Comparison of ENCODE assay signal across 15 cellular contexts in the genomic region with DNA sequence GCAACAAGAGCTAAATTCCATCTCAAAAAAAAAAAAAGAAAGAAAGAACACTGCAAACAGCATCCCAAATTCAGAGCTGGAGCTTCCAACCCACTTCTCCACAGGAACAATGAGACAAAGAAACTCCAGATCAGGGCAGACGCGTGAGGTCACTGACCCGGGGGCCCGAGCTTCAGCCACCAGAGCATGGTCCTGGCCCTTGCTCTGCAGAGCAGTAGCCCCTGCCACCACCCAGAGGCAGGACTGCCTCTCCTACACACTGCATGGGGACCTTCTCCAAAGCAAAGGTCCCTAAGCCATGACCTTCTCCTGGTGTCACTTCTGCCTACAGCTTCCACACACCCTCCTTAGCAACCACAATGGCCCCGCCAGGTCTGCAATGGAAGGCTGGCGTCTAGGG. TPM values are rescaled to one million over a fixed set of nuclear protein-coding genes. Genes with fewer than 3 reads are reported as not detected.
DNase-seq lines count a peak whose midpoint lies in the region; ATAC-seq, FAIRE-seq and TF ChIP-seq lines count a peak whose summit lies in the region.
"Had no signal": no experiment of that assay in that cellular context is flagged by ENCODE, and none has a peak within 500 bp of the region (broad histone marks: within the 10 kb centered on the region; RNA-seq: fewer than 3 reads in every experiment).

No MANE protein-coding gene starts in this region.

- TF ChIP-seq POLR2A in HepG2 (IDR thresholded peaks at IDR 0.05; ENCODE audit: insufficient read depth in 1 of 2, low read depth in 2 of 2, low read length in 2 of 2) (no peak), right lobe of liver (IDR thresholded peaks at IDR 0.05) (no peak), gastroesophageal sphincter (IDR thresholded peaks at IDR 0.05) (no peak), uterus (IDR thresholded peaks at IDR 0.05) (no peak)

- peaks cover 27% of the 10 kb centered on the region for H3K4me1 ChIP-seq in HepG2 (ENCODE audit: insufficient read depth, low read length)
- H3K4me1 ChIP-seq in right lobe of liver = peaks cover 0 to 13% (median 3%) of the 10 kb centered on the region in 4 donors
- H3K4me1 ChIP-seq in gastroesophageal sphincter = peaks cover 0 to 88% (median 29%) of the 10 kb centered on the region in 3 donors
- H3K4me1 ChIP-seq in neuronal stem cell (ENCODE audit: control insufficient read depth in 2 of 2, insufficient read depth in 1 of 2, low read depth in 1 of 2, low read length in 2 of 2) = peaks cover 63 to 73% of the 10 kb centered on the region in 2 donors
- peaks cover 13 to 34% of the 10 kb centered on the region in 2 donors for H3K4me1 ChIP-seq in uterus

- peak; percentile 11; the same call in 2 of the 3 replicates for ATAC-seq in HepG2
- ATAC-seq in right lobe of liver = no peak
- no peak for ATAC-seq in gastroesophageal sphincter
- ATAC-seq in HG02973 (IDR thresholded peaks at IDR 0.05; ENCODE audit: unreplicated experiment) = no peak
- no peak for ATAC-seq in GM19023 (IDR thresholded peaks at IDR 0.05; ENCODE audit: unreplicated experiment)

- no peak overlapping the region for H3K4me2 ChIP-seq in HepG2 (ENCODE audit: low read depth, low read length)
- H3K4me2 ChIP-seq in neuronal stem cell (ENCODE audit: insufficient read depth, low read length, poor library complexity, severe bottlenecking) = peak overlapping the region; percentile 35
- H3K4me2 ChIP-seq: KMS-11 had no signal

- H3K27ac ChIP-seq in HepG2 (ENCODE audit: extremely low read length, insufficient read depth, low read length) (no peak overlapping the region), right lobe of liver (no peak overlapping the region), gastroesophageal sphincter (peak overlapping the region in 3 of 4 donors; percentile 80 to 89 (median 82)), neuronal stem cell (replicated peaks; ENCODE audit: low read length) (peak overlapping the region; percentile 79), uterus (peak overlapping the region; percentile 64 to 85)
- H3K27ac ChIP-seq: C4-2B, KMS-11 had no signal

- peaks cover 8% of the 10 kb centered on the region for H3K79me1 ChIP-seq in neuronal stem cell (ENCODE audit: low read depth, low read length)

- peak overlapping the region; percentile 80 for H2BK12ac ChIP-seq in neuronal stem cell (ENCODE audit: low read length)

- no peak overlapping the region for H3K14ac ChIP-seq in neuronal stem cell (ENCODE audit: low read length)

- no peak overlapping the region for H2AFZ ChIP-seq in HepG2 (ENCODE audit: low read length)
- no peak overlapping the region for H2AFZ ChIP-seq in neuronal stem cell (ENCODE audit: low read length)

- peak overlapping the region; percentile 84 for H3K18ac ChIP-seq in neuronal stem cell (ENCODE audit: low read length)

- H4K91ac ChIP-seq in neuronal stem cell (ENCODE audit: low read depth, low read length, poor library complexity) = no peak overlapping the region

- CTCF ChIA-PET in HepG2 (lab: Yijun Ruan, JAX; ENCODE audit: low intra/inter-chr PET ratio, low total read pairs) = no interaction called here

- H3K9ac ChIP-seq in HepG2 (ENCODE audit: insufficient read depth, low read depth, low read length) (no peak overlapping the region), neuronal stem cell (ENCODE audit: low read depth, low read length, poor library complexity) (no peak overlapping the region)
- H3K9ac ChIP-seq: KMS-11 had no signal

- H3K4me3 ChIP-seq in HepG2 (replicated peaks in 1 of 3; ENCODE audit: insufficient read depth in 1 of 3, low read depth in 2 of 3, low read length in 3 of 3) (no peak overlapping the region), right lobe of liver (no peak overlapping the region), gastroesophageal sphincter (no peak overlapping the region), neuronal stem cell (ENCODE audit: low read length in 2 of 2) (no peak overlapping the region), uterus (no peak overlapping the region)

- H3K27me3 ChIP-seq in HepG2 (ENCODE audit: control insufficient read depth in 1 of 2, insufficient read depth in 2 of 2, low read length in 2 of 2) = no peaks in the 10 kb centered on the region
- H3K27me3 ChIP-seq in right lobe of liver = no peaks in the 10 kb centered on the region
- H3K27me3 ChIP-seq in gastroesophageal sphincter = no peaks in the 10 kb centered on the region
- H3K27me3 ChIP-seq in neuronal stem cell (ENCODE audit: control insufficient read depth in 3 of 3, insufficient read depth in 3 of 3, low read depth in 1 of 3, low read length in 3 of 3) = no peaks in the 10 kb centered on the region
- H3K27me3 ChIP-seq in uterus = no peaks in the 10 kb centered on the region

- TF ChIP-seq EP300 in HepG2 (IDR thresholded peaks at IDR 0.05; ENCODE audit: low read depth in 2 of 2, low read length in 2 of 2) (no peak), HepG2 (CRISPR knock-in tag; IDR thresholded peaks at IDR 0.05; ENCODE audit: borderline replicate concordance) (no peak), gastroesophageal sphincter (IDR thresholded peaks at IDR 0.05) (no peak)

- 90% methylated on average over 5 of the region's 6 CpGs for WGBS in HepG2 (ENCODE audit: low lambda C conversion rate)
- 74% methylated on average over 4 of the region's 6 CpGs for WGBS in right lobe of liver (ENCODE audit: insufficient coverage, low coverage, low lambda C conversion rate, missing lambda C conversion rate)
- WGBS in gastroesophageal sphincter (ENCODE audit: low coverage in 1 of 2), 2 donors = 78 to 80% methylated on average over 4 of the region's 6 CpGs
- WGBS in neuronal stem cell (ENCODE audit: extremely low coverage in 2 of 2, insufficient read length in 2 of 2, insufficient replicate concordance in 1 of 2), 2 donors = no CpG with 5 or more reads among the region's 6 CpGs

- no peak for FAIRE-seq in HepG2 (lab: Jason Lieb, UNC)

- H2BK120ac ChIP-seq in neuronal stem cell (ENCODE audit: low read depth, low read length) = no peak overlapping the region

- no peak for DNase-seq in HepG2 (ENCODE audit: low spot score)
- DNase-seq in right lobe of liver = no peak
- peak; percentile 47 for DNase-seq in neuronal stem cell (ENCODE audit: low spot score)
- DNase-seq in uterus = no peak
- no peak for DNase-seq in iPS-NIHi11 (ENCODE audit: low spot score)
- DNase-seq: HFFc6, NCI-H1092 treated with DMSO at 0.1 percent for 48 hours, NCI-H1694 treated with DMSO at 0.1 percent for 48 hours, NCI-H345, NCI-H526 treated with DMSO at 0.1 percent for 48 hours had no signal

- no peaks in the 10 kb centered on the region for H3K9me3 ChIP-seq in HepG2 (ENCODE audit: low read length)
- H3K9me3 ChIP-seq in right lobe of liver = no peaks in the 10 kb centered on the region
- H3K9me3 ChIP-seq in gastroesophageal sphincter = no peaks in the 10 kb centered on the region
- H3K9me3 ChIP-seq in neuronal stem cell (replicated peaks in 1 of 2; ENCODE audit: control insufficient read depth in 2 of 2, insufficient read depth in 1 of 2, low read depth in 1 of 2, low read length in 2 of 2) = no peaks in the 10 kb centered on the region
- H3K9me3 ChIP-seq in uterus = no peaks in the 10 kb centered on the region

- in situ Hi-C loops in HepG2 (cut with HindIII; ENCODE audit: extremely low pct_ligation_motif_present, low pct_unique_long_range_greater_than_20kb) = no loop called here

- peak overlapping the region; percentile 2 for H2BK5ac ChIP-seq in neuronal stem cell (ENCODE audit: low read length)

- no peak overlapping the region for H3K23ac ChIP-seq in neuronal stem cell (ENCODE audit: low read depth, low read length, poor library complexity)

- H3K4ac ChIP-seq in neuronal stem cell (ENCODE audit: low read length) = no peak overlapping the region

- H3K36me3 ChIP-seq in HepG2 (replicated peaks in 1 of 2; ENCODE audit: control insufficient read depth in 1 of 2, insufficient read depth in 2 of 2, low read length in 2 of 2) = peaks cover 5 to 16% of the 10 kb centered on the region in 2 experiments; a peak in 4 of 5 replicates
- H3K36me3 ChIP-seq in right lobe of liver = no peaks in the 10 kb centered on the region
- no peaks in the 10 kb centered on the region for H3K36me3 ChIP-seq in gastroesophageal sphincter
- no peaks in the 10 kb centered on the region for H3K36me3 ChIP-seq in neuronal stem cell (replicated peaks in 1 of 2; ENCODE audit: control insufficient read depth in 2 of 2, insufficient read depth in 2 of 2, low read length in 2 of 2)
- H3K36me3 ChIP-seq in uterus = no peaks in the 10 kb centered on the region

- H4K20me1 ChIP-seq in HepG2 (ENCODE audit: insufficient read depth, low read length) = peaks cover 44% of the 10 kb centered on the region; the same call in 1 of the 2 replicates

- H3K79me2 ChIP-seq in HepG2 (ENCODE audit: insufficient read depth, low read length) = peaks cover 34% of the 10 kb centered on the region

- H2AK5ac ChIP-seq in neuronal stem cell (ENCODE audit: low read depth, low read length) = peak overlapping the region; percentile 98

- no peak overlapping the region for H2BK15ac ChIP-seq in neuronal stem cell (ENCODE audit: low read length)

- H4K8ac ChIP-seq in neuronal stem cell (ENCODE audit: low read depth, low read length) = no peak overlapping the region

- intact Hi-C loops in HepG2 (cut with micrococcal nuclease; ENCODE audit: unreplicated experiment) (no loop called here), right lobe of liver (cut with DNase I) (no loop called here), uterus (cut with DNase I; ENCODE audit: low total_unique reads) (no loop called here)

- POLR2A ChIA-PET in HepG2 (lab: Yijun Ruan, JAX) = interaction anchor here (1.3 kb wide), 1 partner anchor 18 kb away, joined by 3 read pairs; no protein-coding TSS in a partner anchor

- TF ChIP-seq CTCF in HepG2 (CRISPR knock-in tag; IDR thresholded peaks at IDR 0.05) (no peak), right lobe of liver (IDR thresholded peaks at IDR 0.05) (no peak), gastroesophageal sphincter (IDR thresholded peaks at IDR 0.05) (no peak), uterus (IDR thresholded peaks at IDR 0.05) (no peak)

- TF ChIP-seq RAD21 in HepG2 (CRISPR knock-in tag; IDR thresholded peaks at IDR 0.05) = no peak

- BruUV-seq in HepG2 (replicated peaks; lab: Mats Ljungman, UMichigan) = no TSS peak

RNA-seq across cellular contexts. Expression of gene CCNK, which starts 53.1 kb away (rescaled TPM):
- total RNA-seq in HepG2 (2016; rRNA removed; fragmentation: Illumina TruSeq; extraction: Trizol) = 9.7 and 16.5 TPM in 2 replicates
- total RNA-seq in HepG2 (2016; cell fraction: cytosol; rRNA removed; fragmentation: Illumina TruSeq; extraction: Trizol; ENCODE audit: low read depth) = 5.1 and 6.8 TPM in 2 replicates
- total RNA-seq in HepG2 (2016; cell fraction: insoluble cytoplasmic fraction; rRNA removed; fragmentation: Illumina TruSeq; extraction: Trizol) = 10.3 and 17.3 TPM in 2 replicates
- total RNA-seq in HepG2 (2016; cell fraction: membrane; rRNA removed; fragmentation: Illumina TruSeq; extraction: Trizol) = 17.8 and 18.8 TPM in 2 replicates
- 27.1 and 31.3 TPM in 2 replicates for total RNA-seq in HepG2 (2016; cell fraction: nucleus; rRNA removed; fragmentation: Illumina TruSeq; extraction: Trizol)
- polyA plus RNA-seq in HepG2 (2011; rRNA removed) = 4.9 and 14.0 TPM in 2 replicates
- 4.0 and 5.4 TPM in 2 replicates for polyA plus RNA-seq in HepG2 (2011; cell fraction: cytosol; rRNA removed)
- polyA plus RNA-seq in HepG2 (2011; cell fraction: nucleus; rRNA removed) = 10.8 and 10.9 TPM in 2 replicates
- 25.5 and 37.8 TPM in 2 replicates for polyA plus RNA-seq in HepG2 (2012)
- polyA plus RNA-seq in HepG2 (2016; cell fraction: cytosol; fragmentation: Illumina TruSeq; extraction: Trizol; ENCODE audit: low read depth) = 13.3 and 14.2 TPM in 2 replicates
- 30.0 and 42.2 TPM in 2 replicates for polyA plus RNA-seq in HepG2 (2016; cell fraction: insoluble cytoplasmic fraction; fragmentation: Illumina TruSeq; extraction: Trizol; ENCODE audit: low read depth)
- polyA plus RNA-seq in HepG2 (2016; cell fraction: membrane; fragmentation: Illumina TruSeq; extraction: Trizol; ENCODE audit: low read depth) = 26.4 and 33.9 TPM in 2 replicates
- 35.3 and 41.4 TPM in 2 replicates for polyA plus RNA-seq in HepG2 (2016; cell fraction: nucleus; fragmentation: Illumina TruSeq; extraction: Trizol; ENCODE audit: insufficient read depth, low read depth)
- 10.0 and 16.9 TPM in 2 replicates for polyA minus RNA-seq in HepG2 (2011; rRNA and poly(A)+ RNA removed; ENCODE audit: low replicate concordance)
- polyA minus RNA-seq in HepG2 (2011; cell fraction: cytosol; rRNA and poly(A)+ RNA removed) = 15.8 and 19.7 TPM in 2 replicates
- polyA minus RNA-seq in HepG2 (2011; cell fraction: nucleus; rRNA and poly(A)+ RNA removed) = 40.8 and 43.4 TPM in 2 replicates
- total RNA-seq in right lobe of liver = 10 to 100 TPM; 11.8 to 23.4 (median 15.4) TPM
- 10 to 100 TPM; 17.1 to 26.8 (median 20.7) TPM for total RNA-seq in gastroesophageal sphincter
- polyA plus RNA-seq in neuronal stem cell (2013, experiment 1 of 2) = 65.7 TPM
- polyA plus RNA-seq in neuronal stem cell (2013, experiment 2 of 2) = 63.4 TPM
- total RNA-seq in uterus = 10 to 100 TPM; 17.4 to 43.2 (median 34.4) TPM

RNA-seq across cellular contexts. Expression of gene SETD3, which starts 53.7 kb away (rescaled TPM):
- total RNA-seq in HepG2 (2016; rRNA removed; fragmentation: Illumina TruSeq; extraction: Trizol) (67.1 and 71.2 TPM in 2 replicates), right lobe of liver (10 to 100 TPM; 24.7 to 42.0 (median 28.8) TPM), gastroesophageal sphincter (100 to 1,000 TPM; 127 to 184 (median 162) TPM), uterus (100 to 1,000 TPM in 3 of 4 donors, 10 to 100 TPM in 1; 98.1 to 151 (median 121) TPM)
- 486 and 562 TPM in 2 replicates for total RNA-seq in HepG2 (2016; cell fraction: cytosol; rRNA removed; fragmentation: Illumina TruSeq; extraction: Trizol; ENCODE audit: low read depth)
- 65.7 and 69.4 TPM in 2 replicates for total RNA-seq in HepG2 (2016; cell fraction: insoluble cytoplasmic fraction; rRNA removed; fragmentation: Illumina TruSeq; extraction: Trizol)
- 174 and 189 TPM in 2 replicates for total RNA-seq in HepG2 (2016; cell fraction: membrane; rRNA removed; fragmentation: Illumina TruSeq; extraction: Trizol)
- 32.6 and 38.0 TPM in 2 replicates for total RNA-seq in HepG2 (2016; cell fraction: nucleus; rRNA removed; fragmentation: Illumina TruSeq; extraction: Trizol)
- polyA plus RNA-seq in HepG2 (2011; rRNA removed) = 26.6 and 30.3 TPM in 2 replicates
- 17.9 and 21.3 TPM in 2 replicates for polyA plus RNA-seq in HepG2 (2011; cell fraction: cytosol; rRNA removed)
- 9.0 and 9.6 TPM in 2 replicates for polyA plus RNA-seq in HepG2 (2011; cell fraction: nucleus; rRNA removed)
- 30.1 and 35.9 TPM in 2 replicates for polyA plus RNA-seq in HepG2 (2012)
- polyA plus RNA-seq in HepG2 (2016; cell fraction: cytosol; fragmentation: Illumina TruSeq; extraction: Trizol; ENCODE audit: low read depth) = 31.4 and 32.0 TPM in 2 replicates
- polyA plus RNA-seq in HepG2 (2016; cell fraction: insoluble cytoplasmic fraction; fragmentation: Illumina TruSeq; extraction: Trizol; ENCODE audit: low read depth) = 60.4 and 64.7 TPM in 2 replicates
- 47.6 and 54.1 TPM in 2 replicates for polyA plus RNA-seq in HepG2 (2016; cell fraction: membrane; fragmentation: Illumina TruSeq; extraction: Trizol; ENCODE audit: low read depth)
- 32.3 and 34.4 TPM in 2 replicates for polyA plus RNA-seq in HepG2 (2016; cell fraction: nucleus; fragmentation: Illumina TruSeq; extraction: Trizol; ENCODE audit: insufficient read depth, low read depth)
- 45.8 and 74.7 TPM in 2 replicates for polyA minus RNA-seq in HepG2 (2011; rRNA and poly(A)+ RNA removed; ENCODE audit: low replicate concordance)
- polyA minus RNA-seq in HepG2 (2011; cell fraction: cytosol; rRNA and poly(A)+ RNA removed) = 54.3 and 55.8 TPM in 2 replicates
- 34.1 and 34.2 TPM in 2 replicates for polyA minus RNA-seq in HepG2 (2011; cell fraction: nucleus; rRNA and poly(A)+ RNA removed)
- 31.6 TPM for polyA plus RNA-seq in neuronal stem cell (2013, experiment 1 of 2)
- 33.6 TPM for polyA plus RNA-seq in neuronal stem cell (2013, experiment 2 of 2)

Comparison
In these comparisons a context has a peak if more than half of its experiments do, and no peak if none do; other contexts are left out.
1. H3K27ac ChIP-seq: peak in gastroesophageal sphincter (3 of 4), neuronal stem cell (single experiment) and uterus (2 of 2); none in HepG2 (single experiment) and right lobe of liver (0 of 3).